Comparison of ENCODE assay signal across 28 cellular contexts in genomic region chr3:159795776-159796175, GRCh38. TPM values are rescaled to one million over a fixed set of nuclear protein-coding genes. Genes with fewer than 3 reads are reported as not detected.
DNase-seq lines count a peak whose midpoint lies in the region; ATAC-seq and TF ChIP-seq lines count a peak whose summit lies in the region.
"Had no signal": no experiment of that assay in that cellular context is flagged by ENCODE, and none has a peak within 500 bp of the region (broad histone marks: within the 10 kb centered on the region; RNA-seq: fewer than 3 reads in every experiment).

No MANE protein-coding gene starts in this region.

- no peaks in the 10 kb centered on the region for H3K36me3 ChIP-seq in left ventricle myocardium inferior
- no peaks in the 10 kb centered on the region for H3K36me3 ChIP-seq in esophagus squamous epithelium
- H3K36me3 ChIP-seq in prostate gland, result no peaks in the 10 kb centered on the region
- no peaks in the 10 kb centered on the region for H3K36me3 ChIP-seq in vagina
- H3K36me3 ChIP-seq: adrenal gland, BE2C, neural progenitor cell, upper lobe of right lung had no signal

- TF ChIP-seq POLR2A in esophagus squamous epithelium (IDR thresholded peaks at IDR 0.05) (no peak), prostate gland (IDR thresholded peaks at IDR 0.05) (no peak), vagina (IDR thresholded peaks at IDR 0.05) (no peak)

- H3K4me3 ChIP-seq in left ventricle myocardium inferior (no peak overlapping the region), esophagus squamous epithelium (no peak overlapping the region), prostate gland (no peak overlapping the region), vagina (no peak overlapping the region)
- H3K4me3 ChIP-seq: A549, adrenal gland, neural progenitor cell, psoas muscle, upper lobe of right lung had no signal

- ATAC-seq in left ventricle myocardium superior (no peak), HG03196 (IDR thresholded peaks at IDR 0.05; ENCODE audit: unreplicated experiment) (no peak), HG03439 (IDR thresholded peaks at IDR 0.05; ENCODE audit: unreplicated experiment) (no peak)
- ATAC-seq: activated CD8-positive, alpha-beta T cell treated with anti-CD3 and anti-CD28 coated beads for 36 hours; left lobe of liver; upper lobe of right lung had no signal

- 91 to 100% methylated on average over 1 of the region's 1 CpG for WGBS in esophagus squamous epithelium, 2 donors
- WGBS in prostate gland, result 89% methylated on average over 1 of the region's 1 CpG

- H3K27me3 ChIP-seq in left ventricle myocardium inferior (ENCODE audit: low read depth) (no peaks in the 10 kb centered on the region), esophagus squamous epithelium (no peaks in the 10 kb centered on the region), prostate gland (replicated peaks; ENCODE audit: insufficient read depth) (no peaks in the 10 kb centered on the region), vagina (no peaks in the 10 kb centered on the region)
- H3K27me3 ChIP-seq: adrenal gland, BE2C, neural progenitor cell, upper lobe of right lung had no signal

- TF ChIP-seq CTCF in left ventricle myocardium inferior (IDR thresholded peaks at IDR 0.05; ENCODE audit: borderline replicate concordance) (no peak), esophagus squamous epithelium (IDR thresholded peaks at IDR 0.05) (no peak), prostate gland (IDR thresholded peaks at IDR 0.05) (no peak), vagina (IDR thresholded peaks at IDR 0.05) (no peak)

- H3K4me1 ChIP-seq in left ventricle myocardium inferior (peaks cover 93% of the 10 kb centered on the region), esophagus squamous epithelium (peaks cover 0 to 55% (median 6%) of the 10 kb centered on the region in 3 donors), prostate gland (replicated peaks) (no peaks in the 10 kb centered on the region), vagina (no peaks in the 10 kb centered on the region)
- H3K4me1 ChIP-seq: adrenal gland, BE2C, neural progenitor cell, psoas muscle had no signal

- no peaks in the 10 kb centered on the region for H3K9me3 ChIP-seq in left ventricle myocardium inferior (replicated peaks)
- no peaks in the 10 kb centered on the region for H3K9me3 ChIP-seq in esophagus squamous epithelium
- H3K9me3 ChIP-seq in prostate gland, result no peaks in the 10 kb centered on the region
- no peaks in the 10 kb centered on the region for H3K9me3 ChIP-seq in vagina
- H3K9me3 ChIP-seq: A549, adrenal gland, BE2C, psoas muscle, upper lobe of right lung had no signal

- no peak for DNase-seq in left ventricle myocardium inferior
- DNase-seq in left ventricle myocardium superior, result no peak
- no peak for DNase-seq in esophagus squamous epithelium (lab: John Stamatoyannopoulos, UW)
- no peak for DNase-seq in prostate gland (ENCODE audit: low spot score)
- DNase-seq in vagina (ENCODE audit: extremely low spot score in 2 of 2), result no peak
- no peak for DNase-seq in NCI-H526 (lab: John Stamatoyannopoulos, UW)
- DNase-seq: activated CD4-positive, CD25-positive, alpha-beta regulatory T cell; activated CD8-positive, alpha-beta T cell treated with anti-CD3 and anti-CD28 coated beads for 36 hours; activated T-cell treated with anti-CD3 and anti-CD28 coated beads for 4 hours; adrenal gland; BE2C; COR-L47; effector CD8-positive, alpha-beta T cell; MV-4-11; NCI-H187 treated with DMSO at 0.1 percent for 48 hours; NCI-H748 treated with DMSO at 0.1 percent for 48 hours; psoas muscle; small intestine; stimulated activated CD4-positive, alpha-beta T cell treated with anti-CD3 and anti-CD28 coated beads, Interleukin-2, amount 100 ng/mL, for 48 hours; stimulated activated naive CD4-positive, alpha-beta T cell treated with Interleukin-2 at 50 U/mL for 16 hours; upper lobe of right lung had no signal

- peak overlapping the region; percentile 70 for H3K27ac ChIP-seq in left ventricle myocardium inferior (replicated peaks)
- peak overlapping the region; percentile 22 to 81 (median 74) for H3K27ac ChIP-seq in esophagus squamous epithelium
- peak overlapping the region; percentile 26 to 30 for H3K27ac ChIP-seq in prostate gland
- peak overlapping the region; percentile 24 for H3K27ac ChIP-seq in vagina
- H3K27ac ChIP-seq: A549, adrenal gland, KMS-11, neural progenitor cell, psoas muscle, RWPE1, upper lobe of right lung had no signal

- intact Hi-C loops in left ventricle myocardium inferior (cut with micrococcal nuclease), result no loop called here
- intact Hi-C loops in left ventricle myocardium superior (cut with micrococcal nuclease), result no loop called here
- intact Hi-C loops in esophagus squamous epithelium (cut with DNase I), result no loop called here
- intact Hi-C loops in prostate gland (cut with DNase I), result loop anchor here (2.0 kb wide), 1 partner anchor 31 kb away; no protein-coding TSS in a partner anchor
- intact Hi-C loops in vagina (cut with DNase I), result no loop called here

RNA-seq across cellular contexts. Expression of gene SCHIP1, which starts 43.9 kb away (rescaled TPM):
- total RNA-seq in left ventricle myocardium inferior (62.6 TPM), left ventricle myocardium superior (56.3 TPM), esophagus squamous epithelium (1 to 10 TPM in 2 of 4 donors, under 1 TPM in 2; 0.30 to 5.5 (median 0.83) TPM), prostate gland (10 to 100 TPM in 1 of 2 donors, 1 to 10 TPM in 1; 2.6 to 35.3 TPM), vagina (17.7 TPM)
- total RNA-seq: activated CD8-positive, alpha-beta T cell treated with anti-CD3 and anti-CD28 coated beads for 36 hours had no signal

Comparison
In these comparisons a context has a peak if more than half of its experiments do, and no peak if none do; other contexts are left out.
1. H3K27ac ChIP-seq: peak in every context shown above with its lines; median percentile 74 in esophagus squamous epithelium; 70 in left ventricle myocardium inferior; 28 in prostate gland; 24 in vagina.